ENCODE assay signal across 8 cellular contexts in the genomic region with DNA sequence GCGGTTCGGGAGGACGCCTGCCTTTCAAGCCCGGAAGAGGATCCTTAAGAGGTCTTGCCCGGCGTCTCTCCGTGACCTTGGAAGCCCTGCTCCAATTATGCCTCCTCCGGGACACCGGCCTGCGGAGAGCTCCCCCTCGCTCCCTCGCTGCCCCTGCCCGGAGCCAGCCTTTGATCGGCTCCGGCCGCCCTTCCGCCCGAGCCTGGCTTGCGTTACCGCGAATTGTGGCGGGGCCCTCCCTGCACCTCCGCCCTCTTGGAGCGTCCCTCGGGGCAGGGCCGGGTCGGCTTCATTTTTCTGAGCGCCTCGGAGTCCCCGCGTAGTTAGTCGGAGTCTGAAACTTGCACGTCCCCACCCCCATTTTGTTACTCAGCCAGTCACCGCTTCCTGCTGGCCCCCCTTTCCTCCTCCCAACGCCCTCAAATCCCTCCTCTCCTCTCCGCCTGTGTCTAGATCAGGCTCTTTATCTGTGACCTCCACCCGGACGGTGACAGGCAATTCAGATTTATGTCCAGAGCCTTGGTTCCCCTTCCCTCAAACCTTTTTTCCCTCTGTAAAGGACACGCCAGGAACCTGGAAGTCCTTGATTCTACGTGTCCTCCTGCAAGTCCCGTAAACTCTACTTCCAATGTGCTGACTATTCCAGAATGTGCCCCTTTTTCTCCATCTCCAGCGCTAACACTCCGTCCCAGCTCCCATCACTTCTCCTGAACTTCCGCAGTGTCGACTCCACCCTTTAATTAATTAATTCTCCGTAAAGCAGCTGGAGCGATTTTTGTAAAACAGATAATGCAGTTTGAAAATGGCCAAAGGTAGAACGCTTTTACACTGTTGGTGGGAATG. TPM values are rescaled to one million over a fixed set of nuclear protein-coding genes. Genes with fewer than 3 reads are reported as not detected.
DNase-seq lines count a peak whose midpoint lies in the region; ATAC-seq and TF ChIP-seq lines count a peak whose summit lies in the region.

No MANE protein-coding gene starts in this region.

- POLR2A ChIA-PET in activated CD4-positive, alpha-beta T cell treated with anti-CD3 and anti-CD28 coated beads for 36 hours (lab: Charles Lee): no interaction called here

- peaks cover 0 to 2% of the 10 kb centered on the region in 2 donors for H3K36me3 ChIP-seq in lung (ENCODE audit: control insufficient read depth in 2 of 2, insufficient read depth in 2 of 2, low read length in 2 of 2)

- peaks cover 3% of the 10 kb centered on the region for H3K36me3 Mint-ChIP-seq in activated CD4-positive, alpha-beta T cell treated with anti-CD3 and anti-CD28 coated beads for 36 hours (ENCODE audit: low read depth)
- peaks cover 31% of the 10 kb centered on the region for H3K36me3 Mint-ChIP-seq in dendritic cell treated with granulocyte-macrophage colony-stimulating factor and Interleukin-4, amounts not matched to agents 40 ng/mL and 50 ng/mL, for 4 days (ENCODE audit: low read depth)

- H3K4me3 Mint-ChIP-seq in activated CD4-positive, alpha-beta T cell treated with anti-CD3 and anti-CD28 coated beads for 36 hours: peak overlapping the region; percentile 87
- peak overlapping the region; percentile 89 for H3K4me3 Mint-ChIP-seq in dendritic cell treated with granulocyte-macrophage colony-stimulating factor and Interleukin-4, amounts not matched to agents 40 ng/mL and 50 ng/mL, for 4 days

- H3K27ac Mint-ChIP-seq in activated CD4-positive, alpha-beta T cell treated with anti-CD3 and anti-CD28 coated beads for 36 hours: peak overlapping the region; percentile 96
- peak overlapping the region; percentile 96 for H3K27ac Mint-ChIP-seq in dendritic cell treated with granulocyte-macrophage colony-stimulating factor and Interleukin-4, amounts not matched to agents 40 ng/mL and 50 ng/mL, for 4 days

- no peaks in the 10 kb centered on the region for H3K9me3 Mint-ChIP-seq in activated CD4-positive, alpha-beta T cell treated with anti-CD3 and anti-CD28 coated beads for 36 hours (ENCODE audit: low read depth)
- H3K9me3 Mint-ChIP-seq in dendritic cell treated with granulocyte-macrophage colony-stimulating factor and Interleukin-4, amounts not matched to agents 40 ng/mL and 50 ng/mL, for 4 days: no peaks in the 10 kb centered on the region

- CTCF ChIA-PET in activated CD4-positive, alpha-beta T cell treated with anti-CD3 and anti-CD28 coated beads for 36 hours (lab: Charles Lee): interaction anchor here (1.8 to 2.4 kb wide), 2 partner anchors 11 to 19 kb away, joined by 7 to 10 read pairs; no protein-coding TSS in a partner anchor

- peaks cover 16% of the 10 kb centered on the region for H3K4me1 Mint-ChIP-seq in activated CD4-positive, alpha-beta T cell treated with anti-CD3 and anti-CD28 coated beads for 36 hours
- H3K4me1 Mint-ChIP-seq in dendritic cell treated with granulocyte-macrophage colony-stimulating factor and Interleukin-4, amounts not matched to agents 40 ng/mL and 50 ng/mL, for 4 days (ENCODE audit: low read depth): peaks cover 39% of the 10 kb centered on the region

- peak overlapping the region; percentile 99 for H3K27ac ChIP-seq in lung (ENCODE audit: low read depth in 1 of 2, low read length in 1 of 2)

- H3K27me3 ChIP-seq in lung (ENCODE audit: control insufficient read depth, insufficient read depth): no peaks in the 10 kb centered on the region

- TF ChIP-seq CTCF in lung (IDR thresholded peaks at IDR 0.05; ENCODE audit: control extremely low read depth, extremely low read depth): no peak

- no peaks in the 10 kb centered on the region for H3K27me3 Mint-ChIP-seq in activated CD4-positive, alpha-beta T cell treated with anti-CD3 and anti-CD28 coated beads for 36 hours
- H3K27me3 Mint-ChIP-seq in dendritic cell treated with granulocyte-macrophage colony-stimulating factor and Interleukin-4, amounts not matched to agents 40 ng/mL and 50 ng/mL, for 4 days: no peaks in the 10 kb centered on the region

- peaks cover 4 to 6% of the 10 kb centered on the region in 2 donors for H3K4me1 ChIP-seq in lung (ENCODE audit: control insufficient read depth in 2 of 2, insufficient read depth in 2 of 2, low read length in 2 of 2)

- intact Hi-C loops in activated CD4-positive, alpha-beta T cell treated with anti-CD3 and anti-CD28 coated beads for 36 hours (cut with DNase I, micrococcal nuclease): loop anchor here (1.0 to 10.0 kb wide), 11 partner anchors 11 to 1139 kb away; a partner anchor contains a TSS
- intact Hi-C loops in dendritic cell treated with granulocyte-macrophage colony-stimulating factor and Interleukin-4, amounts not matched to agents 40 ng/mL and 50 ng/mL, for 4 days (cut with micrococcal nuclease): loop anchor here (10.0 kb wide), 1 partner anchor 61 kb away; a partner anchor contains a TSS

- WGBS in lung, 2 donors: 1% methylated on average over 46 to 48 of the region's 48 CpGs

- H3K4me3 ChIP-seq in lung: peak overlapping the region; percentile 55

- ATAC-seq in HG02884 (IDR thresholded peaks at IDR 0.05; ENCODE audit: unreplicated experiment) (peak; percentile 27), lung (ENCODE audit: insufficient read depth, low FRiP score) (peak; percentile 50)
- peak; percentile 74 for ATAC-seq in activated CD4-positive, alpha-beta T cell treated with anti-CD3 and anti-CD28 coated beads for 36 hours

- DNase-seq in NCI-H1436 (lab: John Stamatoyannopoulos, UW): peak; percentile 52
- DNase-seq in NCI-H1436 treated with DMSO at 0.1 percent for 48 hours (lab: John Stamatoyannopoulos, UW): no peak
- peak; percentile 81 for DNase-seq in NCI-H2227 (lab: John Stamatoyannopoulos, UW; ENCODE audit: unreplicated experiment)
- peak; percentile 92 for DNase-seq in activated CD4-positive, alpha-beta T cell treated with anti-CD3 and anti-CD28 coated beads for 36 hours
- peak; percentile 78 for DNase-seq in lung (ENCODE audit: low spot score)
- DNase-seq in stimulated activated CD4-positive, alpha-beta T cell treated with anti-CD3 and anti-CD28 coated beads, TNF-alpha, amount 100 ng/mL, for 24 hours (ENCODE audit: low read depth in 3 of 3): peak; percentile 62 to 81 (median 64)

- no peaks in the 10 kb centered on the region for H3K9me3 ChIP-seq in lung (ENCODE audit: control insufficient read depth in 2 of 2, insufficient read depth in 1 of 2, low read length in 1 of 2)

RNA-seq across cellular contexts. Expression of a gene that starts 0.6 kb away (rescaled TPM):
- 10 to 100 TPM in 1 of 2 experiments, 1 to 10 TPM in 1; 8.1 to 12.9 TPM for total RNA-seq in activated CD4-positive, alpha-beta T cell treated with anti-CD3 and anti-CD28 coated beads for 36 hours
- 10 to 100 TPM; 29.0 to 34.9 TPM for total RNA-seq in lung
- 10 to 100 TPM; 20.0 to 28.6 TPM for polyA plus RNA-seq in lung

RNA-seq across cellular contexts. Expression of a gene that starts 6.2 kb away (rescaled TPM):
- total RNA-seq in activated CD4-positive, alpha-beta T cell treated with anti-CD3 and anti-CD28 coated beads for 36 hours: under 1 TPM; 0.74 to 0.80 TPM
- total RNA-seq in lung: 1 to 10 TPM in 1 of 2 donors, under 1 TPM in 1; 0.34 to 2.8 TPM
- polyA plus RNA-seq in lung: 1 to 10 TPM in 1 of 2 donors, under 1 TPM in 1; 0.33 to 2.0 TPM

RNA-seq across cellular contexts. Expression of a gene that starts 25.1 kb away (rescaled TPM):
- 10 to 100 TPM; 69.2 to 72.7 TPM for total RNA-seq in activated CD4-positive, alpha-beta T cell treated with anti-CD3 and anti-CD28 coated beads for 36 hours
- total RNA-seq in lung: 10 to 100 TPM; 31.4 to 37.0 TPM
- 10 to 100 TPM; 21.0 to 23.5 TPM for polyA plus RNA-seq in lung

RNA-seq across cellular contexts. Expression of a gene that starts 47.3 kb away (rescaled TPM):
- 1 to 10 TPM; 2.8 to 3.4 TPM for total RNA-seq in activated CD4-positive, alpha-beta T cell treated with anti-CD3 and anti-CD28 coated beads for 36 hours
- total RNA-seq in lung: under 1 TPM; 0.34 to 0.92 TPM
- under 1 TPM; 0.35 to 0.53 TPM for polyA plus RNA-seq in lung

RNA-seq across cellular contexts. Expression of a gene that starts 49.0 kb away (rescaled TPM):
- 10 to 100 TPM; 12.7 to 14.2 TPM for total RNA-seq in activated CD4-positive, alpha-beta T cell treated with anti-CD3 and anti-CD28 coated beads for 36 hours
- total RNA-seq in lung: 10 to 100 TPM; 26.0 to 71.5 TPM
- polyA plus RNA-seq in lung: 10 to 100 TPM; 54.1 to 63.3 TPM
